Comparison of ENCODE assay signal across 1 cellular context in the genomic region with DNA sequence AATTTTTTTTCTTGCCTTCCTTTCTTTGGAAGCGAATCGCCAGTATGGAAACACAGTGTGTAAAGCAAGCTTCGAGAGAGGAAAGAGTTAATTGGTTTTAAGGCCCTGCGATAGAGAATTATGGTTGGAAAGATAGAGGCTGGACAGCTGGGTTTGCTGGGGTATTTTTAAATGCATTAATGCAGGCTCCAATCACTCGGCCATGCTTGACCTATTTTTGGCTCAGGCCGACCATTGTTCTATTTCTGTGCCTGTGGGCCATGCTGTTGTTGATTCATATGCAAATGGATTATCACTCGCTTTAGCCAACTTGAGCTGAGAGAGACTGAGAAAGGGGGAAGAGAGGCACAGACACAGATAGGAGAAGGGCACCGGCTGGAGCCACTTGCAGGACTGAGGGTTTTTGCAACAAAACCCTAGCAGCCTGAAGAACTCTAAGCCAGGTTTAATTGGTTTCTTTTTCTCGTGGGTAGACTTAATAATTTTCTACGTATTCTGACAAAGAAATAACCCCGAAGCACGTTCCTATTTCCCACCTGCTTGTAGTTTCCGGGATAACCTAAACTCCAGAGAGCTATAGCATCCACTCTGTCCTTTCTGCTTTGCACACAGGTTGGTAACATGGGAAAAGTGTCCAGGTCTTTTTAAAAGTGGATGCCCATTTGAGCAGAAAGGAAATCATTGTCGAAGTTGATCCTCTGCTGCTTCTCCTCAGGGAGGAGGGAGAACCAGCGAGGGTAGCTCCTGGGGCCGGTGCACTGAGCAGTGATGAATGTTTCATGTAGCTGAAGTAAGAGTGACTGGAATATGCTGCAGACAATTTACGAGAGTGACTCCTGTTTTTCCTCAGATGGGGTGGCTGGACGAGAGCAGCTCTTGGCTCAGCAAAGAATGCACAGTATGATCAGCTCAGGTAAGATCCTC.
A peak's percentile ranks its signal among the peaks of the same experiment; 100 is the strongest.
TF ChIP-seq lines count a peak whose summit lies in the region.

A gene (plus strand): TSS at position 338 of the 924 bp plus-strand sequence. CDS start 554 bp downstream, at position 892.

TF ChIP-seq in SK-N-SH, 30 proteins besides CTCF, POLR2A, EP300 and RAD21 (continued from another document):
- TF ChIP-seq, protein P1, sequence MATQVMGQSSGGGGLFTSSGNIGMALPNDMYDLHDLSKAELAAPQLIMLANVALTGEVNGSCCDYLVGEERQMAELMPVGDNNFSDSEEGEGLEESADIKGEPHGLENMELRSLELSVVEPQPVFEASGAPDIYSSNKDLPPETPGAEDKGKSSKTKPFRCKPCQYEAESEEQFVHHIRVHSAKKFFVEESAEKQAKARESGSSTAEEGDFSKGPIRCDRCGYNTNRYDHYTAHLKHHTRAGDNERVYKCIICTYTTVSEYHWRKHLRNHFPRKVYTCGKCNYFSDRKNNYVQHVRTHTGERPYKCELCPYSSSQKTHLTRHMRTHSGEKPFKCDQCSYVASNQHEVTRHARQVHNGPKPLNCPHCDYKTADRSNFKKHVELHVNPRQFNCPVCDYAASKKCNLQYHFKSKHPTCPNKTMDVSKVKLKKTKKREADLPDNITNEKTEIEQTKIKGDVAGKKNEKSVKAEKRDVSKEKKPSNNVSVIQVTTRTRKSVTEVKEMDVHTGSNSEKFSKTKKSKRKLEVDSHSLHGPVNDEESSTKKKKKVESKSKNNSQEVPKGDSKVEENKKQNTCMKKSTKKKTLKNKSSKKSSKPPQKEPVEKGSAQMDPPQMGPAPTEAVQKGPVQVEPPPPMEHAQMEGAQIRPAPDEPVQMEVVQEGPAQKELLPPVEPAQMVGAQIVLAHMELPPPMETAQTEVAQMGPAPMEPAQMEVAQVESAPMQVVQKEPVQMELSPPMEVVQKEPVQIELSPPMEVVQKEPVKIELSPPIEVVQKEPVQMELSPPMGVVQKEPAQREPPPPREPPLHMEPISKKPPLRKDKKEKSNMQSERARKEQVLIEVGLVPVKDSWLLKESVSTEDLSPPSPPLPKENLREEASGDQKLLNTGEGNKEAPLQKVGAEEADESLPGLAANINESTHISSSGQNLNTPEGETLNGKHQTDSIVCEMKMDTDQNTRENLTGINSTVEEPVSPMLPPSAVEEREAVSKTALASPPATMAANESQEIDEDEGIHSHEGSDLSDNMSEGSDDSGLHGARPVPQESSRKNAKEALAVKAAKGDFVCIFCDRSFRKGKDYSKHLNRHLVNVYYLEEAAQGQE (IDR thresholded peaks at IDR 0.05; ENCODE audit: low read depth, low read length), result peak; percentile 58; the same call in 1 of the 2 replicates
- peak; percentile 47; the same call in 1 of the 2 replicates for TF ChIP-seq FOSL2 (IDR thresholded peaks at IDR 0.05; ENCODE audit: borderline replicate concordance, low read depth)
- TF ChIP-seq EZH2phosphoT487 (IDR thresholded peaks at IDR 0.05; ENCODE audit: borderline replicate concordance, low read depth), result no peak
- TF ChIP-seq, protein P2, sequence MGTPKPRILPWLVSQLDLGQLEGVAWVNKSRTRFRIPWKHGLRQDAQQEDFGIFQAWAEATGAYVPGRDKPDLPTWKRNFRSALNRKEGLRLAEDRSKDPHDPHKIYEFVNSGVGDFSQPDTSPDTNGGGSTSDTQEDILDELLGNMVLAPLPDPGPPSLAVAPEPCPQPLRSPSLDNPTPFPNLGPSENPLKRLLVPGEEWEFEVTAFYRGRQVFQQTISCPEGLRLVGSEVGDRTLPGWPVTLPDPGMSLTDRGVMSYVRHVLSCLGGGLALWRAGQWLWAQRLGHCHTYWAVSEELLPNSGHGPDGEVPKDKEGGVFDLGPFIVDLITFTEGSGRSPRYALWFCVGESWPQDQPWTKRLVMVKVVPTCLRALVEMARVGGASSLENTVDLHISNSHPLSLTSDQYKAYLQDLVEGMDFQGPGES (IDR thresholded peaks at IDR 0.05; ENCODE audit: low read depth, low read length), result peak; percentile 29; the same call in 1 of the 2 replicates
- peak; percentile 86 for TF ChIP-seq RCOR1 (IDR thresholded peaks at IDR 0.05; ENCODE audit: low read length)
- TF ChIP-seq SMC3 (IDR thresholded peaks at IDR 0.05; ENCODE audit: low read depth, low read length), result peak; percentile 2; the same call in 1 of the 2 replicates
- TF ChIP-seq NFIC (IDR thresholded peaks at IDR 0.05; ENCODE audit: borderline replicate concordance), result peak; percentile 55; the same call in 1 of the 2 replicates
- TF ChIP-seq, protein P3, sequence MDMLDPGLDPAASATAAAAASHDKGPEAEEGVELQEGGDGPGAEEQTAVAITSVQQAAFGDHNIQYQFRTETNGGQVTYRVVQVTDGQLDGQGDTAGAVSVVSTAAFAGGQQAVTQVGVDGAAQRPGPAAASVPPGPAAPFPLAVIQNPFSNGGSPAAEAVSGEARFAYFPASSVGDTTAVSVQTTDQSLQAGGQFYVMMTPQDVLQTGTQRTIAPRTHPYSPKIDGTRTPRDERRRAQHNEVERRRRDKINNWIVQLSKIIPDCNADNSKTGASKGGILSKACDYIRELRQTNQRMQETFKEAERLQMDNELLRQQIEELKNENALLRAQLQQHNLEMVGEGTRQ (IDR thresholded peaks at IDR 0.05; ENCODE audit: borderline replicate concordance, low read depth, low read length), result no peak
- TF ChIP-seq FOXM1 (IDR thresholded peaks at IDR 0.05; ENCODE audit: low read depth), result no peak
- TF ChIP-seq, protein P4, sequence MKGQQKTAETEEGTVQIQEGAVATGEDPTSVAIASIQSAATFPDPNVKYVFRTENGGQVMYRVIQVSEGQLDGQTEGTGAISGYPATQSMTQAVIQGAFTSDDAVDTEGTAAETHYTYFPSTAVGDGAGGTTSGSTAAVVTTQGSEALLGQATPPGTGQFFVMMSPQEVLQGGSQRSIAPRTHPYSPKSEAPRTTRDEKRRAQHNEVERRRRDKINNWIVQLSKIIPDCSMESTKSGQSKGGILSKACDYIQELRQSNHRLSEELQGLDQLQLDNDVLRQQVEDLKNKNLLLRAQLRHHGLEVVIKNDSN (IDR thresholded peaks at IDR 0.05; ENCODE audit: borderline replicate concordance, low read depth), result no peak
- TF ChIP-seq SIN3A (IDR thresholded peaks at IDR 0.05; ENCODE audit: borderline replicate concordance, low read depth, low read length), result peak; percentile 15; the same call in 1 of the 2 replicates
- peak; percentile 63 for TF ChIP-seq GATA2 (CRISPR knock-in tag; IDR thresholded peaks at IDR 0.05)
- no peak; the same call in 1 of the 2 replicates for TF ChIP-seq ELF1 (IDR thresholded peaks at IDR 0.05)
- TF ChIP-seq, protein P5, sequence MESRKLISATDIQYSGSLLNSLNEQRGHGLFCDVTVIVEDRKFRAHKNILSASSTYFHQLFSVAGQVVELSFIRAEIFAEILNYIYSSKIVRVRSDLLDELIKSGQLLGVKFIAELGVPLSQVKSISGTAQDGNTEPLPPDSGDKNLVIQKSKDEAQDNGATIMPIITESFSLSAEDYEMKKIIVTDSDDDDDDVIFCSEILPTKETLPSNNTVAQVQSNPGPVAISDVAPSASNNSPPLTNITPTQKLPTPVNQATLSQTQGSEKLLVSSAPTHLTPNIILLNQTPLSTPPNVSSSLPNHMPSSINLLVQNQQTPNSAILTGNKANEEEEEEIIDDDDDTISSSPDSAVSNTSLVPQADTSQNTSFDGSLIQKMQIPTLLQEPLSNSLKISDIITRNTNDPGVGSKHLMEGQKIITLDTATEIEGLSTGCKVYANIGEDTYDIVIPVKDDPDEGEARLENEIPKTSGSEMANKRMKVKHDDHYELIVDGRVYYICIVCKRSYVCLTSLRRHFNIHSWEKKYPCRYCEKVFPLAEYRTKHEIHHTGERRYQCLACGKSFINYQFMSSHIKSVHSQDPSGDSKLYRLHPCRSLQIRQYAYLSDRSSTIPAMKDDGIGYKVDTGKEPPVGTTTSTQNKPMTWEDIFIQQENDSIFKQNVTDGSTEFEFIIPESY (IDR thresholded peaks at IDR 0.05; ENCODE audit: borderline replicate concordance, low read depth), result no peak
- peak; percentile 59; the same call in 1 of the 2 replicates for TF ChIP-seq FOXJ3 (CRISPR knock-in tag; IDR thresholded peaks at IDR 0.05)
TF ChIP-seq in SK-N-SH: peak in this region for 19.
